In genomic region chr11:95505927-95506426, GRCh38 we compare ENCODE assay signal across 13 cellular contexts.
DNase-seq lines count a peak whose midpoint lies in the region; ATAC-seq and TF ChIP-seq lines count a peak whose summit lies in the region.
"Had no signal": no experiment of that assay in that cellular context is flagged by ENCODE, and none has a peak within 500 bp of the region (broad histone marks: within the 10 kb centered on the region; RNA-seq: fewer than 3 reads in every experiment).

No MANE protein-coding gene starts in this region.

- intact Hi-C loops in ovary (cut with DNase I) = no loop called here

- no peak overlapping the region for H3K23ac ChIP-seq in trophoblast cell (ENCODE audit: low read length)

- H3K79me1 ChIP-seq in trophoblast cell (ENCODE audit: low read length) = no peaks in the 10 kb centered on the region

- H3K4me3 ChIP-seq in brain microvascular endothelial cell (ENCODE audit: low read depth, low read length) = no peak overlapping the region
- no peak overlapping the region for H3K4me3 ChIP-seq in trophoblast cell (ENCODE audit: low read depth, low read length)
- no peak overlapping the region for H3K4me3 ChIP-seq in ovary
- H3K4me3 ChIP-seq: hepatocyte had no signal

- no peak overlapping the region for H3K14ac ChIP-seq in trophoblast cell (ENCODE audit: low read length)

- H2BK120ac ChIP-seq in trophoblast cell (ENCODE audit: insufficient read depth, low read length, poor library complexity) = no peak overlapping the region

- TF ChIP-seq CTCF in brain microvascular endothelial cell (IDR thresholded peaks at IDR 0.05; ENCODE audit: low read depth, low read length, missing control alignments) (no peak), ovary (IDR thresholded peaks at IDR 0.05) (no peak)

- no peak overlapping the region for H2AK5ac ChIP-seq in trophoblast cell (ENCODE audit: low read length)

- H3K36me3 ChIP-seq in brain microvascular endothelial cell (replicated peaks) = no peaks in the 10 kb centered on the region
- H3K36me3 ChIP-seq in trophoblast cell (ENCODE audit: control insufficient read depth in 1 of 2, insufficient read depth in 2 of 2, low read length in 2 of 2) = no peaks in the 10 kb centered on the region
- H3K36me3 ChIP-seq in ovary = no peaks in the 10 kb centered on the region

- no peak overlapping the region for H3K4me2 ChIP-seq in trophoblast cell (ENCODE audit: low read length)
- H3K4me2 ChIP-seq: hepatocyte had no signal

- no CpG with 5 or more reads among the region's 8 CpGs for WGBS in trophoblast cell (ENCODE audit: extremely low coverage, insufficient coverage, insufficient read length)
- WGBS in ovary, 3 donors = 57 to 78% (median 70%) methylated on average over 8 of the region's 8 CpGs

- DNase-seq in GDM1 (lab: John Stamatoyannopoulos, UW) (peak; percentile 39), NOMO-1 treated with DMSO at 0.1 percent for 48 hours (lab: John Stamatoyannopoulos, UW; ENCODE audit: unreplicated experiment) (peak; percentile 26), brain microvascular endothelial cell (peak; percentile 85), trophoblast cell (peak in 1 of 2 donors; percentile 24), ovary (no peak), NCI-H345 (lab: John Stamatoyannopoulos, UW) (no peak)
- DNase-seq: activated T-cell treated with anti-CD3 and anti-CD28 coated beads, Interleukin-2, amount 50 U/mL, for 4 hours; effector CD4-positive, alpha-beta T cell; left ventricle myocardium superior; NCI-H2107; small intestine had no signal

- H3K27me3 ChIP-seq in brain microvascular endothelial cell (replicated peaks) (peaks cover 8% of the 10 kb centered on the region), trophoblast cell (ENCODE audit: insufficient read depth, low read length) (no peaks in the 10 kb centered on the region), ovary (no peaks in the 10 kb centered on the region)
- H3K27me3 ChIP-seq: hepatocyte had no signal

- H3K4ac ChIP-seq in trophoblast cell (ENCODE audit: low read depth, low read length) = no peak overlapping the region

- H4K91ac ChIP-seq in trophoblast cell (ENCODE audit: low read depth, low read length) = peak overlapping the region; percentile 3

- H3K9me3 ChIP-seq in trophoblast cell (ENCODE audit: insufficient read depth, low read depth, low read length) (peaks cover 1% of the 10 kb centered on the region), ovary (no peaks in the 10 kb centered on the region)

- no peak overlapping the region for H3K9ac ChIP-seq in trophoblast cell (ENCODE audit: low read length)

- no peak overlapping the region for H4K8ac ChIP-seq in trophoblast cell (ENCODE audit: low read depth, low read length)

- H2AFZ ChIP-seq in trophoblast cell (ENCODE audit: insufficient read depth, low read length, poor library complexity) = no peak overlapping the region
- H2AFZ ChIP-seq: hepatocyte had no signal

- no peak overlapping the region for H2BK5ac ChIP-seq in trophoblast cell (ENCODE audit: low read depth, low read length, poor library complexity)

- no peak overlapping the region for H2BK12ac ChIP-seq in trophoblast cell (ENCODE audit: low read length)

- H3K79me2 ChIP-seq in trophoblast cell (ENCODE audit: control insufficient read depth, insufficient read depth, low read length, poor library complexity) = no peaks in the 10 kb centered on the region
- H3K79me2 ChIP-seq: hepatocyte had no signal

- H3K18ac ChIP-seq in trophoblast cell (ENCODE audit: low read length) = no peak overlapping the region

- TF ChIP-seq POLR2A in ovary (IDR thresholded peaks at IDR 0.05) = no peak

- H4K12ac ChIP-seq in trophoblast cell (ENCODE audit: low read depth, low read length) = no peak overlapping the region

- in situ Hi-C loops in brain microvascular endothelial cell (cut with HindIII; ENCODE audit: low pct_ligation_motif_present, low sequenced_read_pairs) = no loop called here

- ATAC-seq in HG03460 (IDR thresholded peaks at IDR 0.05; ENCODE audit: unreplicated experiment) = no peak
- ATAC-seq: activated T-cell treated with anti-CD3 and anti-CD28 coated beads, Interleukin-2, amount 50 U/mL, for 4 hours; left ventricle myocardium superior had no signal

- H3K4me1 ChIP-seq in trophoblast cell (ENCODE audit: control insufficient read depth in 1 of 2, insufficient read depth in 2 of 2, low read length in 2 of 2) (peaks cover 5 to 7% of the 10 kb centered on the region in 2 experiments), ovary (ENCODE audit: insufficient read depth) (peaks cover 2% of the 10 kb centered on the region)

- H3K27ac ChIP-seq in brain microvascular endothelial cell = no peak overlapping the region
- no peak overlapping the region for H3K27ac ChIP-seq in trophoblast cell (ENCODE audit: low read depth, low read length)
- H3K27ac ChIP-seq in ovary = no peak overlapping the region
- H3K27ac ChIP-seq: hepatocyte had no signal

- no peak for TF ChIP-seq EP300 in ovary (IDR thresholded peaks at IDR 0.05)

Comparison
In these comparisons a context has a peak if more than half of its experiments do, and no peak if none do; other contexts are left out.
1. DNase-seq: peak in GDM1 (single experiment), NOMO-1 treated with DMSO at 0.1 percent for 48 hours (single experiment) and brain microvascular endothelial cell (single experiment); none in ovary (0 of 5) and NCI-H345 (single experiment).